1 cellular context compared by ENCODE assay signal in the genomic region with DNA sequence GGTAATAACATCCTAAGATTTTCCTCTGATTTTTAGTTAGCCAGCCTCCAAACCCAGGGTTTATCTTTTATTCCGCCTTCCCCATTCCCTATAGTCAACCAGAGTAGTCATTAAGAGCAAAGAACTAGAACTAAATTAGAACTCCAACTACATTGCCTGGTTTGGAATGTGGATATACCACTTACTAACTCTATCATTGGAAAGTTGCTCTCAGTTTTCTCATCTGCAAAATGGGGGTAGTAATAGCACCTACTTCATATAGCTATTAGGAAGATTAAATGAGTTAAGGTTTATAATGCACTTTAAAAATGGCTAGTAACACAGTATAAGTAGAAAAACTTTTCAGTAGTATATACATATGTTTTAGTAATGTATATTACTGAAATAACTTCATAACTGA.
TF ChIP-seq lines count a peak whose summit lies in the region.

No MANE protein-coding gene starts in this region.

TF ChIP-seq in K562, 482 proteins besides CTCF, POLR2A, EP300 and RAD21 (continued from another document):
- TF ChIP-seq, protein P1, sequence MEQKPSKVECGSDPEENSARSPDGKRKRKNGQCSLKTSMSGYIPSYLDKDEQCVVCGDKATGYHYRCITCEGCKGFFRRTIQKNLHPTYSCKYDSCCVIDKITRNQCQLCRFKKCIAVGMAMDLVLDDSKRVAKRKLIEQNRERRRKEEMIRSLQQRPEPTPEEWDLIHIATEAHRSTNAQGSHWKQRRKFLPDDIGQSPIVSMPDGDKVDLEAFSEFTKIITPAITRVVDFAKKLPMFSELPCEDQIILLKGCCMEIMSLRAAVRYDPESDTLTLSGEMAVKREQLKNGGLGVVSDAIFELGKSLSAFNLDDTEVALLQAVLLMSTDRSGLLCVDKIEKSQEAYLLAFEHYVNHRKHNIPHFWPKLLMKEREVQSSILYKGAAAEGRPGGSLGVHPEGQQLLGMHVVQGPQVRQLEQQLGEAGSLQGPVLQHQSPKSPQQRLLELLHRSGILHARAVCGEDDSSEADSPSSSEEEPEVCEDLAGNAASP (IDR thresholded peaks at IDR 0.05): no peak
- TF ChIP-seq POLR2H (tag; IDR thresholded peaks at IDR 0.05; ENCODE audit: low read depth) (no peak), U2AF2 (optimal IDR thresholded peaks at IDR 0.05; ENCODE audit: low read depth, low read length) (no peak), ZNF274 (IDR thresholded peaks at IDR 0.05; ENCODE audit: borderline replicate concordance, low read depth, low read length) (no peak), KLF16 (IDR thresholded peaks at IDR 0.05) (no peak), RBM25 (IDR thresholded peaks at IDR 0.05; ENCODE audit: low read depth, low read length, severe bottlenecking) (peak; percentile 94), ADNP (tag; IDR thresholded peaks at IDR 0.05) (0 out of 2 replicates have a peak, but pooled peaks have one; percentile 35), BRF2 (IDR thresholded peaks at IDR 0.05; ENCODE audit: borderline replicate concordance, insufficient read depth, insufficient read length) (no peak)
